ENCODE assay signal across 8 cellular contexts in genomic region chr5:154756203-154756870, GRCh38. TPM values are rescaled to one million over a fixed set of nuclear protein-coding genes. Genes with fewer than 3 reads are reported as not detected.
DNase-seq lines count a peak whose midpoint lies in the region; ATAC-seq, FAIRE-seq and TF ChIP-seq lines count a peak whose summit lies in the region.

No MANE protein-coding gene starts in this region.

- peaks cover 46% of the 10 kb centered on the region for H4K20me1 ChIP-seq in HepG2 (ENCODE audit: insufficient read depth, low read length)

- BruUV-seq in HepG2 (replicated peaks; lab: Mats Ljungman, UMichigan): no TSS peak

- no peaks in the 10 kb centered on the region; a peak in 1 of 5 replicates for H3K27me3 ChIP-seq in HepG2 (ENCODE audit: control insufficient read depth in 1 of 2, insufficient read depth in 2 of 2, low read length in 2 of 2)

- H3K36me3 ChIP-seq in HepG2 (replicated peaks in 1 of 2; ENCODE audit: control insufficient read depth in 1 of 2, insufficient read depth in 2 of 2, low read length in 2 of 2): peaks cover 0 to 4% of the 10 kb centered on the region in 2 experiments; a peak in 1 of 5 replicates

- under 1% methylated on average over 13 of the region's 48 CpGs for WGBS in HepG2 (ENCODE audit: low lambda C conversion rate)

- POLR2A ChIA-PET in HepG2 (lab: Yijun Ruan, JAX): no interaction called here

- intact Hi-C loops in HepG2 (cut with micrococcal nuclease; ENCODE audit: unreplicated experiment): loop anchor here (5.0 kb wide), 3 partner anchors 54 to 104 kb away; partner anchors contain the start of gene CNOT8

- ATAC-seq in HepG2: peak; percentile 21
- ATAC-seq in GM19452 (IDR thresholded peaks at IDR 0.05; ENCODE audit: unreplicated experiment): no peak

- peak overlapping the region; percentile 93 for H3K27ac ChIP-seq in HepG2 (ENCODE audit: extremely low read length, insufficient read depth, low read length)

- peaks cover 54% of the 10 kb centered on the region for H3K79me2 ChIP-seq in HepG2 (ENCODE audit: insufficient read depth, low read length)

- CTCF ChIA-PET in HepG2 (lab: Yijun Ruan, JAX; ENCODE audit: low intra/inter-chr PET ratio, low total read pairs): no interaction called here

- peaks cover 65% of the 10 kb centered on the region for H3K4me1 ChIP-seq in HepG2 (ENCODE audit: insufficient read depth, low read length)

- FAIRE-seq in HepG2 (lab: Jason Lieb, UNC): no peak

- TF ChIP-seq EP300 in HepG2 (IDR thresholded peaks at IDR 0.05; ENCODE audit: low read depth in 2 of 2, low read length in 2 of 2): no peak
- TF ChIP-seq EP300 in HepG2 (CRISPR knock-in tag; IDR thresholded peaks at IDR 0.05; ENCODE audit: borderline replicate concordance): no peak

- no peaks in the 10 kb centered on the region for H3K9me3 ChIP-seq in HepG2 (ENCODE audit: low read length)

- TF ChIP-seq CTCF in cardiac fibroblast (IDR thresholded peaks at IDR 0.05; ENCODE audit: low read depth, low read length) (no peak), HepG2 (CRISPR knock-in tag; IDR thresholded peaks at IDR 0.05) (no peak)

- DNase-seq in NCI-H345 (lab: John Stamatoyannopoulos, UW): peak; percentile 31
- DNase-seq in NCI-H345 treated with DMSO at 0.1 percent for 48 hours (lab: John Stamatoyannopoulos, UW; ENCODE audit: unreplicated experiment): no peak
- peak; percentile 46 for DNase-seq in UCSD-AML1 (lab: John Stamatoyannopoulos, UW; ENCODE audit: unreplicated experiment)
- peak in 1 of 2 donors; percentile 37 for DNase-seq in cardiac fibroblast (ENCODE audit: low read depth in 2 of 2)
- DNase-seq in HepG2 (ENCODE audit: low spot score): no peak
- DNase-seq in stimulated activated CD4-positive, alpha-beta T cell treated with anti-CD3 and anti-CD28 coated beads, TNF-alpha, amount 100 ng/mL, for 1 hour (ENCODE audit: low read depth in 3 of 3, low spot score in 1 of 3): peak; percentile 8 to 37 (median 12)
- DNase-seq in SIG-M5 (lab: John Stamatoyannopoulos, UW): no peak

- no peak overlapping the region for H2AFZ ChIP-seq in HepG2 (ENCODE audit: low read length)

- H3K4me2 ChIP-seq in HepG2 (ENCODE audit: low read depth, low read length): peak overlapping the region; percentile 89

- no peak for TF ChIP-seq POLR2A in HepG2 (IDR thresholded peaks at IDR 0.05; ENCODE audit: insufficient read depth in 1 of 2, low read depth in 2 of 2, low read length in 2 of 2)

- H3K4me3 ChIP-seq in cardiac fibroblast (replicated peaks in 1 of 2; ENCODE audit: low read depth in 2 of 2, low read length in 2 of 2) (peak overlapping the region; percentile 89 to 96), HepG2 (replicated peaks in 1 of 3; ENCODE audit: insufficient read depth in 1 of 3, low read depth in 2 of 3, low read length in 3 of 3) (peak overlapping the region; percentile 75 to 94 (median 89))

- in situ Hi-C loops in HepG2 (cut with HindIII; ENCODE audit: extremely low pct_ligation_motif_present, low pct_unique_long_range_greater_than_20kb): loop anchor here (10.0 kb wide), 1 partner anchor 102 kb away; no protein-coding TSS in a partner anchor

- TF ChIP-seq RAD21 in HepG2 (CRISPR knock-in tag; IDR thresholded peaks at IDR 0.05): 0 out of 2 replicates have a peak, but pooled peaks have one; percentile 7

- H3K9ac ChIP-seq in HepG2 (ENCODE audit: insufficient read depth, low read depth, low read length): peak overlapping the region; percentile 95

TF ChIP-seq in HepG2, 621 proteins besides CTCF, POLR2A, EP300 and RAD21 (continues in another document):
- TF ChIP-seq ZNF598 (CRISPR knock-in tag; IDR thresholded peaks at IDR 0.05; ENCODE audit: borderline replicate concordance): 0 out of 2 replicates have a peak, but pooled peaks have one; percentile 21
- peak; percentile 31 for TF ChIP-seq AGO2 (optimal IDR thresholded peaks at IDR 0.05; ENCODE audit: low read depth, low read length)
- peak; percentile 45 for TF ChIP-seq ZNF687 (CRISPR knock-in tag; IDR thresholded peaks at IDR 0.05)
- TF ChIP-seq NR2F1 (CRISPR knock-in tag; IDR thresholded peaks at IDR 0.05): no peak
- TF ChIP-seq ZFX (CRISPR knock-in tag; IDR thresholded peaks at IDR 0.05; ENCODE audit: low read depth): peak; percentile 62; the same call in 1 of the 2 replicates
- no peak for TF ChIP-seq RNF2 (conservative IDR thresholded peaks at IDR 0.05; ENCODE audit: low read depth)
- TF ChIP-seq ZNF777 (CRISPR knock-in tag; IDR thresholded peaks at IDR 0.05): peak; percentile 2; the same call in 1 of the 2 replicates
- TF ChIP-seq PCBP1 (IDR thresholded peaks at IDR 0.05; ENCODE audit: borderline replicate concordance, low read depth, low read length): 0 out of 2 replicates have a peak, but pooled peaks have one; percentile 43
- TF ChIP-seq ZNF430 (CRISPR knock-in tag; IDR thresholded peaks at IDR 0.05): no peak
- TF ChIP-seq ZNF564 (CRISPR knock-in tag; IDR thresholded peaks at IDR 0.05): no peak
- TF ChIP-seq ZNF788 (CRISPR knock-in tag; IDR thresholded peaks at IDR 0.05; ENCODE audit: borderline replicate concordance): no peak
- TF ChIP-seq ZMAT3 (CRISPR knock-in tag; conservative IDR thresholded peaks at IDR 0.05): 0 out of 2 replicates have a peak, but pooled peaks have one; percentile 32
- TF ChIP-seq HMGA1 (CRISPR knock-in tag; conservative IDR thresholded peaks at IDR 0.05): no peak
- TF ChIP-seq KLF12 (CRISPR knock-in tag; IDR thresholded peaks at IDR 0.05; ENCODE audit: borderline replicate concordance): 0 out of 2 replicates have a peak, but pooled peaks have one; percentile 38
- TF ChIP-seq CSRNP1 (CRISPR knock-in tag; IDR thresholded peaks at IDR 0.05): peak; percentile 39; the same call in 1 of the 2 replicates

RNA-seq across cellular contexts. Expression of gene LARP1, which starts 1.2 kb away (rescaled TPM):
- total RNA-seq in HepG2 (2016; rRNA removed; fragmentation: Illumina TruSeq; extraction: Trizol): 61.4 and 68.5 TPM in 2 replicates
- 8.7 and 8.9 TPM in 2 replicates for total RNA-seq in HepG2 (2016; cell fraction: cytosol; rRNA removed; fragmentation: Illumina TruSeq; extraction: Trizol; ENCODE audit: low read depth)
- total RNA-seq in HepG2 (2016; cell fraction: insoluble cytoplasmic fraction; rRNA removed; fragmentation: Illumina TruSeq; extraction: Trizol): 57.6 and 62.0 TPM in 2 replicates
- 36.8 and 41.2 TPM in 2 replicates for total RNA-seq in HepG2 (2016; cell fraction: membrane; rRNA removed; fragmentation: Illumina TruSeq; extraction: Trizol)
- 72.6 and 80.1 TPM in 2 replicates for total RNA-seq in HepG2 (2016; cell fraction: nucleus; rRNA removed; fragmentation: Illumina TruSeq; extraction: Trizol)
- polyA plus RNA-seq in HepG2 (2011; rRNA removed): 45.2 and 52.0 TPM in 2 replicates
- 29.4 and 31.7 TPM in 2 replicates for polyA plus RNA-seq in HepG2 (2011; cell fraction: cytosol; rRNA removed)
- polyA plus RNA-seq in HepG2 (2011; cell fraction: nucleus; rRNA removed): 74.2 and 76.9 TPM in 2 replicates
- 59.4 and 62.0 TPM in 2 replicates for polyA plus RNA-seq in HepG2 (2012)
- polyA plus RNA-seq in HepG2 (2016; cell fraction: cytosol; fragmentation: Illumina TruSeq; extraction: Trizol; ENCODE audit: low read depth): 4.0 and 4.5 TPM in 2 replicates
- polyA plus RNA-seq in HepG2 (2016; cell fraction: insoluble cytoplasmic fraction; fragmentation: Illumina TruSeq; extraction: Trizol; ENCODE audit: low read depth): 69.6 and 92.6 TPM in 2 replicates
- 15.3 and 19.6 TPM in 2 replicates for polyA plus RNA-seq in HepG2 (2016; cell fraction: membrane; fragmentation: Illumina TruSeq; extraction: Trizol; ENCODE audit: low read depth)
- polyA plus RNA-seq in HepG2 (2016; cell fraction: nucleus; fragmentation: Illumina TruSeq; extraction: Trizol; ENCODE audit: insufficient read depth, low read depth): 143 and 158 TPM in 2 replicates
- 72.7 and 144 TPM in 2 replicates for polyA minus RNA-seq in HepG2 (2011; rRNA and poly(A)+ RNA removed; ENCODE audit: low replicate concordance)
- 40.8 and 53.5 TPM in 2 replicates for polyA minus RNA-seq in HepG2 (2011; cell fraction: cytosol; rRNA and poly(A)+ RNA removed)
- polyA minus RNA-seq in HepG2 (2011; cell fraction: nucleus; rRNA and poly(A)+ RNA removed): 66.0 and 100 TPM in 2 replicates

Comparison
In these comparisons a context has a peak if more than half of its experiments do, and no peak if none do; other contexts are left out.
1. DNase-seq: peak in NCI-H345 (single experiment), UCSD-AML1 (single experiment) and stimulated activated CD4-positive, alpha-beta T cell treated with anti-CD3 and anti-CD28 coated beads, TNF-alpha, amount 100 ng/mL, for 1 hour (3 of 3); none in NCI-H345 treated with DMSO at 0.1 percent for 48 hours (single experiment), HepG2 (single experiment) and SIG-M5 (single experiment).